2 cellular contexts compared by ENCODE assay signal in genomic region chr11:1744879-1745700, GRCh38.
TF ChIP-seq lines count a peak whose summit lies in the region.

No MANE protein-coding gene starts in this region.

TF ChIP-seq in SK-N-SH treated with all-trans-retinoic acid at 6 μM for 48 hours, 23 proteins besides CTCF, POLR2A, EP300 and RAD21 (continued from another document):
- TF ChIP-seq, protein P1, sequence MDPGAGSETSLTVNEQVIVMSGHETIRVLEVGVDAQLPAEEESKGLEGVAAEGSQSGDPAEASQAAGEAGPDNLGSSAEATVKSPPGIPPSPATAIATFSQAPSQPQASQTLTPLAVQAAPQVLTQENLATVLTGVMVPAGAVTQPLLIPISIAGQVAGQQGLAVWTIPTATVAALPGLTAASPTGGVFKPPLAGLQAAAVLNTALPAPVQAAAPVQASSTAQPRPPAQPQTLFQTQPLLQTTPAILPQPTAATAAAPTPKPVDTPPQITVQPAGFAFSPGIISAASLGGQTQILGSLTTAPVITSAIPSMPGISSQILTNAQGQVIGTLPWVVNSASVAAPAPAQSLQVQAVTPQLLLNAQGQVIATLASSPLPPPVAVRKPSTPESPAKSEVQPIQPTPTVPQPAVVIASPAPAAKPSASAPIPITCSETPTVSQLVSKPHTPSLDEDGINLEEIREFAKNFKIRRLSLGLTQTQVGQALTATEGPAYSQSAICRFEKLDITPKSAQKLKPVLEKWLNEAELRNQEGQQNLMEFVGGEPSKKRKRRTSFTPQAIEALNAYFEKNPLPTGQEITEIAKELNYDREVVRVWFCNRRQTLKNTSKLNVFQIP (CRISPR knock-in tag; IDR thresholded peaks at IDR 0.05; ENCODE audit: borderline replicate concordance, low read depth): no peak
- TF ChIP-seq ISL1 (CRISPR knock-in tag; IDR thresholded peaks at IDR 0.05): no peak
- TF ChIP-seq TCF4 (CRISPR knock-in tag; IDR thresholded peaks at IDR 0.05; ENCODE audit: borderline replicate concordance): peak; percentile 39; the same call in 1 of the 2 replicates
- TF ChIP-seq TOX (CRISPR knock-in tag; IDR thresholded peaks at IDR 0.05; ENCODE audit: borderline replicate concordance): no peak
- no peak for TF ChIP-seq CSDC2 (CRISPR knock-in tag; IDR thresholded peaks at IDR 0.05)
- TF ChIP-seq, protein P2, sequence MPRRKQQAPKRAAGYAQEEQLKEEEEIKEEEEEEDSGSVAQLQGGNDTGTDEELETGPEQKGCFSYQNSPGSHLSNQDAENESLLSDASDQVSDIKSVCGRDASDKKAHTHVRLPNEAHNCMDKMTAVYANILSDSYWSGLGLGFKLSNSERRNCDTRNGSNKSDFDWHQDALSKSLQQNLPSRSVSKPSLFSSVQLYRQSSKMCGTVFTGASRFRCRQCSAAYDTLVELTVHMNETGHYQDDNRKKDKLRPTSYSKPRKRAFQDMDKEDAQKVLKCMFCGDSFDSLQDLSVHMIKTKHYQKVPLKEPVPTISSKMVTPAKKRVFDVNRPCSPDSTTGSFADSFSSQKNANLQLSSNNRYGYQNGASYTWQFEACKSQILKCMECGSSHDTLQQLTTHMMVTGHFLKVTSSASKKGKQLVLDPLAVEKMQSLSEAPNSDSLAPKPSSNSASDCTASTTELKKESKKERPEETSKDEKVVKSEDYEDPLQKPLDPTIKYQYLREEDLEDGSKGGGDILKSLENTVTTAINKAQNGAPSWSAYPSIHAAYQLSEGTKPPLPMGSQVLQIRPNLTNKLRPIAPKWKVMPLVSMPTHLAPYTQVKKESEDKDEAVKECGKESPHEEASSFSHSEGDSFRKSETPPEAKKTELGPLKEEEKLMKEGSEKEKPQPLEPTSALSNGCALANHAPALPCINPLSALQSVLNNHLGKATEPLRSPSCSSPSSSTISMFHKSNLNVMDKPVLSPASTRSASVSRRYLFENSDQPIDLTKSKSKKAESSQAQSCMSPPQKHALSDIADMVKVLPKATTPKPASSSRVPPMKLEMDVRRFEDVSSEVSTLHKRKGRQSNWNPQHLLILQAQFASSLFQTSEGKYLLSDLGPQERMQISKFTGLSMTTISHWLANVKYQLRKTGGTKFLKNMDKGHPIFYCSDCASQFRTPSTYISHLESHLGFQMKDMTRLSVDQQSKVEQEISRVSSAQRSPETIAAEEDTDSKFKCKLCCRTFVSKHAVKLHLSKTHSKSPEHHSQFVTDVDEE (CRISPR knock-in tag; IDR thresholded peaks at IDR 0.05): 0 out of 2 replicates have a peak, but pooled peaks have one; percentile 21
- TF ChIP-seq GLIS3 (CRISPR knock-in tag; IDR thresholded peaks at IDR 0.05): no peak
- no peak for TF ChIP-seq RARB (CRISPR knock-in tag; IDR thresholded peaks at IDR 0.05)

TF ChIP-seq in HepG2, 621 proteins besides CTCF, POLR2A, EP300 and RAD21:
- TF ChIP-seq MNT (IDR thresholded peaks at IDR 0.05): peak; percentile 93
- no peak for TF ChIP-seq HMG20B (CRISPR knock-in tag; conservative IDR thresholded peaks at IDR 0.05)
- no peak for TF ChIP-seq ZFP36L1 (CRISPR knock-in tag; IDR thresholded peaks at IDR 0.05)
- no peak for TF ChIP-seq CEBPB (IDR thresholded peaks at IDR 0.05; ENCODE audit: borderline replicate concordance, low read depth, low read length)
- TF ChIP-seq SATB2 (CRISPR knock-in tag; IDR thresholded peaks at IDR 0.05): no peak
- TF ChIP-seq, protein P3, sequence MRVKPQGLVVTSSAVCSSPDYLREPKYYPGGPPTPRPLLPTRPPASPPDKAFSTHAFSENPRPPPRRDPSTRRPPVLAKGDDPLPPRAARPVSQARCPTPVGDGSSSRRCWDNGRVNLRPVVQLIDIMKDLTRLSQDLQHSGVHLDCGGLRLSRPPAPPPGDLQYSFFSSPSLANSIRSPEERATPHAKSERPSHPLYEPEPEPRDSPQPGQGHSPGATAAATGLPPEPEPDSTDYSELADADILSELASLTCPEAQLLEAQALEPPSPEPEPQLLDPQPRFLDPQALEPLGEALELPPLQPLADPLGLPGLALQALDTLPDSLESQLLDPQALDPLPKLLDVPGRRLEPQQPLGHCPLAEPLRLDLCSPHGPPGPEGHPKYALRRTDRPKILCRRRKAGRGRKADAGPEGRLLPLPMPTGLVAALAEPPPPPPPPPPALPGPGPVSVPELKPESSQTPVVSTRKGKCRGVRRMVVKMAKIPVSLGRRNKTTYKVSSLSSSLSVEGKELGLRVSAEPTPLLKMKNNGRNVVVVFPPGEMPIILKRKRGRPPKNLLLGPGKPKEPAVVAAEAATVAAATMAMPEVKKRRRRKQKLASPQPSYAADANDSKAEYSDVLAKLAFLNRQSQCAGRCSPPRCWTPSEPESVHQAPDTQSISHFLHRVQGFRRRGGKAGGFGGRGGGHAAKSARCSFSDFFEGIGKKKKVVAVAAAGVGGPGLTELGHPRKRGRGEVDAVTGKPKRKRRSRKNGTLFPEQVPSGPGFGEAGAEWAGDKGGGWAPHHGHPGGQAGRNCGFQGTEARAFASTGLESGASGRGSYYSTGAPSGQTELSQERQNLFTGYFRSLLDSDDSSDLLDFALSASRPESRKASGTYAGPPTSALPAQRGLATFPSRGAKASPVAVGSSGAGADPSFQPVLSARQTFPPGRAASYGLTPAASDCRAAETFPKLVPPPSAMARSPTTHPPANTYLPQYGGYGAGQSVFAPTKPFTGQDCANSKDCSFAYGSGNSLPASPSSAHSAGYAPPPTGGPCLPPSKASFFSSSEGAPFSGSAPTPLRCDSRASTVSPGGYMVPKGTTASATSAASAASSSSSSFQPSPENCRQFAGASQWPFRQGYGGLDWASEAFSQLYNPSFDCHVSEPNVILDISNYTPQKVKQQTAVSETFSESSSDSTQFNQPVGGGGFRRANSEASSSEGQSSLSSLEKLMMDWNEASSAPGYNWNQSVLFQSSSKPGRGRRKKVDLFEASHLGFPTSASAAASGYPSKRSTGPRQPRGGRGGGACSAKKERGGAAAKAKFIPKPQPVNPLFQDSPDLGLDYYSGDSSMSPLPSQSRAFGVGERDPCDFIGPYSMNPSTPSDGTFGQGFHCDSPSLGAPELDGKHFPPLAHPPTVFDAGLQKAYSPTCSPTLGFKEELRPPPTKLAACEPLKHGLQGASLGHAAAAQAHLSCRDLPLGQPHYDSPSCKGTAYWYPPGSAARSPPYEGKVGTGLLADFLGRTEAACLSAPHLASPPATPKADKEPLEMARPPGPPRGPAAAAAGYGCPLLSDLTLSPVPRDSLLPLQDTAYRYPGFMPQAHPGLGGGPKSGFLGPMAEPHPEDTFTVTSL (CRISPR knock-in tag; IDR thresholded peaks at IDR 0.05; ENCODE audit: borderline replicate concordance): no peak
- TF ChIP-seq ZNF672 (CRISPR knock-in tag; IDR thresholded peaks at IDR 0.05): no peak
- TF ChIP-seq AKAP8 (CRISPR knock-in tag; IDR thresholded peaks at IDR 0.05): no peak
- TF ChIP-seq ZC3H4 (CRISPR knock-in tag; IDR thresholded peaks at IDR 0.05; ENCODE audit: borderline replicate concordance): no peak
- TF ChIP-seq ZNF768 (CRISPR knock-in tag; IDR thresholded peaks at IDR 0.05): 0 out of 2 replicates have a peak, but pooled peaks have one; percentile 13
- TF ChIP-seq ESRRA (CRISPR knock-in tag; IDR thresholded peaks at IDR 0.05; ENCODE audit: low read depth): no peak
